ENCODE assay signal across 1 cellular context in the genomic region with DNA sequence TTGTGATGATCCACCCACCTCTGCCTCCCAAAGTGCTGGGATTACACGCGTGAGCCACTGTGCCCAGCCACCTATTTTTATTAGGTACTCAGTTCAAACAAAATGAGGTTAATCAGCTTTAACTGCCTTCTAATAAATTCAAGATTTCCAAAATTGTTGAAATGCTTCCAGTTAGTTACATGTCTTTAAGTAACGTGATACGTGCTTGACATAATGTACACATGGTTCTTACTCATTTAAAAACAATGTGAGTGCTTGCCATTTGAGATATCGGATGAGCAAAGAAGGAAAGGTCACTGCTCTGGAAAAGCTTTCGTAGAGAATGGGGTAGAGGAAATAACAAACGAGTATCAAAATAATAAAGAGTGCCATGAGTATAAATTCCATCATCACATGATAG.
A peak's percentile ranks its signal among the peaks of the same experiment; 100 is the strongest.
TF ChIP-seq lines count a peak whose summit lies in the region.

No MANE protein-coding gene starts in this region.

TF ChIP-seq in HEK293, 187 proteins besides CTCF, POLR2A, EP300 and RAD21 (continued from another document):
- TF ChIP-seq, protein P1, sequence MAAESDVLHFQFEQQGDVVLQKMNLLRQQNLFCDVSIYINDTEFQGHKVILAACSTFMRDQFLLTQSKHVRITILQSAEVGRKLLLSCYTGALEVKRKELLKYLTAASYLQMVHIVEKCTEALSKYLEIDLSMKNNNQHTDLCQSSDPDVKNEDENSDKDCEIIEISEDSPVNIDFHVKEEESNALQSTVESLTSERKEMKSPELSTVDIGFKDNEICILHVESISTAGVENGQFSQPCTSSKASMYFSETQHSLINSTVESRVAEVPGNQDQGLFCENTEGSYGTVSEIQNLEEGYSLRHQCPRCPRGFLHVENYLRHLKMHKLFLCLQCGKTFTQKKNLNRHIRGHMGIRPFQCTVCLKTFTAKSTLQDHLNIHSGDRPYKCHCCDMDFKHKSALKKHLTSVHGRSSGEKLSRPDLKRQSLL (tag by site-specific recombination; IDR thresholded peaks at IDR 0.05) = no peak
- TF ChIP-seq ZFP41 (tag by site-specific recombination; IDR thresholded peaks at IDR 0.05; ENCODE audit: borderline replicate concordance) (no peak), YY2 (tag by site-specific recombination; IDR thresholded peaks at IDR 0.05) (no peak), ZNF24 (tag by site-specific recombination; IDR thresholded peaks at IDR 0.05) (peak; percentile 38; the same call in 1 of the 2 replicates), ZNF558 (tag by site-specific recombination; IDR thresholded peaks at IDR 0.05) (no peak), KLF7 (tag by site-specific recombination; IDR thresholded peaks at IDR 0.05; ENCODE audit: borderline replicate concordance) (no peak), ZNF175 (tag by site-specific recombination; IDR thresholded peaks at IDR 0.05) (no peak), ZNF19 (tag by site-specific recombination; IDR thresholded peaks at IDR 0.05; ENCODE audit: low read depth) (no peak), ZNF530 (tag by site-specific recombination; IDR thresholded peaks at IDR 0.05; ENCODE audit: low read depth) (no peak), ZNF16 (tag by site-specific recombination; IDR thresholded peaks at IDR 0.05; ENCODE audit: low read depth) (no peak), ZNF350 (tag by site-specific recombination; IDR thresholded peaks at IDR 0.05) (no peak), OVOL3 (tag by site-specific recombination; IDR thresholded peaks at IDR 0.05) (no peak), KLF16 (tag by site-specific recombination; IDR thresholded peaks at IDR 0.05) (no peak), ZBTB21 (tag by site-specific recombination; IDR thresholded peaks at IDR 0.05) (no peak), ZNF629 (tag by site-specific recombination; IDR thresholded peaks at IDR 0.05) (peak; percentile 73), ZBTB7A (tag by site-specific recombination; IDR thresholded peaks at IDR 0.05; ENCODE audit: low read depth) (no peak), ZNF677 (tag by site-specific recombination; IDR thresholded peaks at IDR 0.05) (no peak), GFI1B (tag by site-specific recombination; IDR thresholded peaks at IDR 0.05) (no peak), BCL11A (tag by site-specific recombination; IDR thresholded peaks at IDR 0.05; ENCODE audit: low read depth) (peak; percentile 73), KLF1 (tag by site-specific recombination; IDR thresholded peaks at IDR 0.05) (no peak), ZNF112 (tag by site-specific recombination; IDR thresholded peaks at IDR 0.05) (no peak), ZNF776 (tag by site-specific recombination; IDR thresholded peaks at IDR 0.05; ENCODE audit: borderline replicate concordance) (no peak), MZF1 (tag by site-specific recombination; IDR thresholded peaks at IDR 0.05; ENCODE audit: borderline replicate concordance) (no peak), ZNF707 (tag by site-specific recombination; IDR thresholded peaks at IDR 0.05) (no peak), ZNF23 (tag by site-specific recombination; IDR thresholded peaks at IDR 0.05; ENCODE audit: borderline replicate concordance) (no peak), ZBTB17 (tag by site-specific recombination; IDR thresholded peaks at IDR 0.05) (0 out of 2 replicates have a peak, but pooled peaks have one; percentile 19), ZNF600 (tag by site-specific recombination; IDR thresholded peaks at IDR 0.05) (no peak), ZNF37A (tag by site-specific recombination; IDR thresholded peaks at IDR 0.05) (no peak), KLF10 (tag by site-specific recombination; IDR thresholded peaks at IDR 0.05) (no peak), ZNF404 (tag by site-specific recombination; IDR thresholded peaks at IDR 0.05) (no peak), ZNF311 (tag by site-specific recombination; IDR thresholded peaks at IDR 0.05; ENCODE audit: borderline replicate concordance) (no peak), ZNF394 (tag by site-specific recombination; IDR thresholded peaks at IDR 0.05; ENCODE audit: borderline replicate concordance) (0 out of 2 replicates have a peak, but pooled peaks have one; percentile 23), ZNF274 (IDR thresholded peaks at IDR 0.05; ENCODE audit: low read length) (no peak), ZNF274 (tag by site-specific recombination; IDR thresholded peaks at IDR 0.05; ENCODE audit: borderline replicate concordance) (no peak), SCRT1 (tag by site-specific recombination; IDR thresholded peaks at IDR 0.05; ENCODE audit: borderline replicate concordance) (no peak), SCRT2 (tag by site-specific recombination; IDR thresholded peaks at IDR 0.05) (no peak), ZNF211 (tag by site-specific recombination; IDR thresholded peaks at IDR 0.05; ENCODE audit: low read depth) (no peak)
- TF ChIP-seq, protein P2, sequence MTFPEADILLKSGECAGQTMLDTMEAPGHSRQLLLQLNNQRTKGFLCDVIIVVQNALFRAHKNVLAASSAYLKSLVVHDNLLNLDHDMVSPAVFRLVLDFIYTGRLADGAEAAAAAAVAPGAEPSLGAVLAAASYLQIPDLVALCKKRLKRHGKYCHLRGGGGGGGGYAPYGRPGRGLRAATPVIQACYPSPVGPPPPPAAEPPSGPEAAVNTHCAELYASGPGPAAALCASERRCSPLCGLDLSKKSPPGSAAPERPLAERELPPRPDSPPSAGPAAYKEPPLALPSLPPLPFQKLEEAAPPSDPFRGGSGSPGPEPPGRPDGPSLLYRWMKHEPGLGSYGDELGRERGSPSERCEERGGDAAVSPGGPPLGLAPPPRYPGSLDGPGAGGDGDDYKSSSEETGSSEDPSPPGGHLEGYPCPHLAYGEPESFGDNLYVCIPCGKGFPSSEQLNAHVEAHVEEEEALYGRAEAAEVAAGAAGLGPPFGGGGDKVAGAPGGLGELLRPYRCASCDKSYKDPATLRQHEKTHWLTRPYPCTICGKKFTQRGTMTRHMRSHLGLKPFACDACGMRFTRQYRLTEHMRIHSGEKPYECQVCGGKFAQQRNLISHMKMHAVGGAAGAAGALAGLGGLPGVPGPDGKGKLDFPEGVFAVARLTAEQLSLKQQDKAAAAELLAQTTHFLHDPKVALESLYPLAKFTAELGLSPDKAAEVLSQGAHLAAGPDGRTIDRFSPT (tag by site-specific recombination; IDR thresholded peaks at IDR 0.05) = peak; percentile 94
- TF ChIP-seq, protein P3, sequence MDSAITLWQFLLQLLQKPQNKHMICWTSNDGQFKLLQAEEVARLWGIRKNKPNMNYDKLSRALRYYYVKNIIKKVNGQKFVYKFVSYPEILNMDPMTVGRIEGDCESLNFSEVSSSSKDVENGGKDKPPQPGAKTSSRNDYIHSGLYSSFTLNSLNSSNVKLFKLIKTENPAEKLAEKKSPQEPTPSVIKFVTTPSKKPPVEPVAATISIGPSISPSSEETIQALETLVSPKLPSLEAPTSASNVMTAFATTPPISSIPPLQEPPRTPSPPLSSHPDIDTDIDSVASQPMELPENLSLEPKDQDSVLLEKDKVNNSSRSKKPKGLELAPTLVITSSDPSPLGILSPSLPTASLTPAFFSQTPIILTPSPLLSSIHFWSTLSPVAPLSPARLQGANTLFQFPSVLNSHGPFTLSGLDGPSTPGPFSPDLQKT (IDR thresholded peaks at IDR 0.05; ENCODE audit: borderline replicate concordance, low read depth, low read length) = no peak
- TF ChIP-seq, protein P4, sequence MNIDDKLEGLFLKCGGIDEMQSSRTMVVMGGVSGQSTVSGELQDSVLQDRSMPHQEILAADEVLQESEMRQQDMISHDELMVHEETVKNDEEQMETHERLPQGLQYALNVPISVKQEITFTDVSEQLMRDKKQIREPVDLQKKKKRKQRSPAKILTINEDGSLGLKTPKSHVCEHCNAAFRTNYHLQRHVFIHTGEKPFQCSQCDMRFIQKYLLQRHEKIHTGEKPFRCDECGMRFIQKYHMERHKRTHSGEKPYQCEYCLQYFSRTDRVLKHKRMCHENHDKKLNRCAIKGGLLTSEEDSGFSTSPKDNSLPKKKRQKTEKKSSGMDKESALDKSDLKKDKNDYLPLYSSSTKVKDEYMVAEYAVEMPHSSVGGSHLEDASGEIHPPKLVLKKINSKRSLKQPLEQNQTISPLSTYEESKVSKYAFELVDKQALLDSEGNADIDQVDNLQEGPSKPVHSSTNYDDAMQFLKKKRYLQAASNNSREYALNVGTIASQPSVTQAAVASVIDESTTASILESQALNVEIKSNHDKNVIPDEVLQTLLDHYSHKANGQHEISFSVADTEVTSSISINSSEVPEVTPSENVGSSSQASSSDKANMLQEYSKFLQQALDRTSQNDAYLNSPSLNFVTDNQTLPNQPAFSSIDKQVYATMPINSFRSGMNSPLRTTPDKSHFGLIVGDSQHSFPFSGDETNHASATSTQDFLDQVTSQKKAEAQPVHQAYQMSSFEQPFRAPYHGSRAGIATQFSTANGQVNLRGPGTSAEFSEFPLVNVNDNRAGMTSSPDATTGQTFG (tag by site-specific recombination; IDR thresholded peaks at IDR 0.05; ENCODE audit: borderline replicate concordance) = no peak
- TF ChIP-seq, protein P5, sequence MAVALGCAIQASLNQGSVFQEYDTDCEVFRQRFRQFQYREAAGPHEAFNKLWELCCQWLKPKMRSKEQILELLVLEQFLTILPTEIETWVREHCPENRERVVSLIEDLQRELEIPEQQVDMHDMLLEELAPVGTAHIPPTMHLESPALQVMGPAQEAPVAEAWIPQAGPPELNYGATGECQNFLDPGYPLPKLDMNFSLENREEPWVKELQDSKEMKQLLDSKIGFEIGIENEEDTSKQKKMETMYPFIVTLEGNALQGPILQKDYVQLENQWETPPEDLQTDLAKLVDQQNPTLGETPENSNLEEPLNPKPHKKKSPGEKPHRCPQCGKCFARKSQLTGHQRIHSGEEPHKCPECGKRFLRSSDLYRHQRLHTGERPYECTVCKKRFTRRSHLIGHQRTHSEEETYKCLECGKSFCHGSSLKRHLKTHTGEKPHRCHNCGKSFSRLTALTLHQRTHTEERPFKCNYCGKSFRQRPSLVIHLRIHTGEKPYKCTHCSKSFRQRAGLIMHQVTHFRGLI (tag by site-specific recombination; IDR thresholded peaks at IDR 0.05) = 0 out of 2 replicates have a peak, but pooled peaks have one; percentile 22
- TF ChIP-seq, protein P6, sequence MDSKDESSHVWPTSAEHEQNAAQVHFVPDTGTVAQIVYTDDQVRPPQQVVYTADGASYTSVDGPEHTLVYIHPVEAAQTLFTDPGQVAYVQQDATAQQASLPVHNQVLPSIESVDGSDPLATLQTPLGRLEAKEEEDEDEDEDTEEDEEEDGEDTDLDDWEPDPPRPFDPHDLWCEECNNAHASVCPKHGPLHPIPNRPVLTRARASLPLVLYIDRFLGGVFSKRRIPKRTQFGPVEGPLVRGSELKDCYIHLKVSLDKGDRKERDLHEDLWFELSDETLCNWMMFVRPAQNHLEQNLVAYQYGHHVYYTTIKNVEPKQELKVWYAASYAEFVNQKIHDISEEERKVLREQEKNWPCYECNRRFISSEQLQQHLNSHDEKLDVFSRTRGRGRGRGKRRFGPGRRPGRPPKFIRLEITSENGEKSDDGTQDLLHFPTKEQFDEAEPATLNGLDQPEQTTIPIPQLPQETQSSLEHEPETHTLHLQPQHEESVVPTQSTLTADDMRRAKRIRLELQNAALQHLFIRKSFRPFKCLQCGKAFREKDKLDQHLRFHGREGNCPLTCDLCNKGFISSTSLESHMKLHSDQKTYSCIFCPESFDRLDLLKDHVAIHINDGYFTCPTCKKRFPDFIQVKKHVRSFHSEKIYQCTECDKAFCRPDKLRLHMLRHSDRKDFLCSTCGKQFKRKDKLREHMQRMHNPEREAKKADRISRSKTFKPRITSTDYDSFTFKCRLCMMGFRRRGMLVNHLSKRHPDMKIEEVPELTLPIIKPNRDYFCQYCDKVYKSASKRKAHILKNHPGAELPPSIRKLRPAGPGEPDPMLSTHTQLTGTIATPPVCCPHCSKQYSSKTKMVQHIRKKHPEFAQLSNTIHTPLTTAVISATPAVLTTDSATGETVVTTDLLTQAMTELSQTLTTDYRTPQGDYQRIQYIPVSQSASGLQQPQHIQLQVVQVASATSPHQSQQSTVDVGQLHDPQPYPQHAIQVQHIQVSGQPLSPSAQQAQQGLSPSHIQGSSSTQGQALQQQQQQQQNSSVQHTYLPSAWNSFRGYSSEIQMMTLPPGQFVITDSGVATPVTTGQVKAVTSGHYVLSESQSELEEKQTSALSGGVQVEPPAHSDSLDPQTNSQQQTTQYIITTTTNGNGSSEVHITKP (tag by site-specific recombination; IDR thresholded peaks at IDR 0.05) = no peak
- TF ChIP-seq, protein P7, sequence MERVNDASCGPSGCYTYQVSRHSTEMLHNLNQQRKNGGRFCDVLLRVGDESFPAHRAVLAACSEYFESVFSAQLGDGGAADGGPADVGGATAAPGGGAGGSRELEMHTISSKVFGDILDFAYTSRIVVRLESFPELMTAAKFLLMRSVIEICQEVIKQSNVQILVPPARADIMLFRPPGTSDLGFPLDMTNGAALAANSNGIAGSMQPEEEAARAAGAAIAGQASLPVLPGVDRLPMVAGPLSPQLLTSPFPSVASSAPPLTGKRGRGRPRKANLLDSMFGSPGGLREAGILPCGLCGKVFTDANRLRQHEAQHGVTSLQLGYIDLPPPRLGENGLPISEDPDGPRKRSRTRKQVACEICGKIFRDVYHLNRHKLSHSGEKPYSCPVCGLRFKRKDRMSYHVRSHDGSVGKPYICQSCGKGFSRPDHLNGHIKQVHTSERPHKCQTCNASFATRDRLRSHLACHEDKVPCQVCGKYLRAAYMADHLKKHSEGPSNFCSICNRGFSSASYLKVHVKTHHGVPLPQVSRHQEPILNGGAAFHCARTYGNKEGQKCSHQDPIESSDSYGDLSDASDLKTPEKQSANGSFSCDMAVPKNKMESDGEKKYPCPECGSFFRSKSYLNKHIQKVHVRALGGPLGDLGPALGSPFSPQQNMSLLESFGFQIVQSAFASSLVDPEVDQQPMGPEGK (tag by site-specific recombination; IDR thresholded peaks at IDR 0.05) = no peak
- TF ChIP-seq, protein P8, sequence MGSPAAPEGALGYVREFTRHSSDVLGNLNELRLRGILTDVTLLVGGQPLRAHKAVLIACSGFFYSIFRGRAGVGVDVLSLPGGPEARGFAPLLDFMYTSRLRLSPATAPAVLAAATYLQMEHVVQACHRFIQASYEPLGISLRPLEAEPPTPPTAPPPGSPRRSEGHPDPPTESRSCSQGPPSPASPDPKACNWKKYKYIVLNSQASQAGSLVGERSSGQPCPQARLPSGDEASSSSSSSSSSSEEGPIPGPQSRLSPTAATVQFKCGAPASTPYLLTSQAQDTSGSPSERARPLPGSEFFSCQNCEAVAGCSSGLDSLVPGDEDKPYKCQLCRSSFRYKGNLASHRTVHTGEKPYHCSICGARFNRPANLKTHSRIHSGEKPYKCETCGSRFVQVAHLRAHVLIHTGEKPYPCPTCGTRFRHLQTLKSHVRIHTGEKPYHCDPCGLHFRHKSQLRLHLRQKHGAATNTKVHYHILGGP (tag by site-specific recombination; IDR thresholded peaks at IDR 0.05) = no peak
